24 cellular contexts compared by ENCODE assay signal in genomic region chr17:76947771-76948170, GRCh38.
"Had no signal": no experiment of that assay in that cellular context is flagged by ENCODE, and none has a peak within 500 bp of the region (broad histone marks: within the 10 kb centered on the region; RNA-seq: fewer than 3 reads in every experiment).

No MANE protein-coding gene starts in this region.

- H3K27me3 Mint-ChIP-seq: activated CD4-positive, alpha-beta memory T cell treated with anti-CD3 and anti-CD28 coated beads, Interleukin-2, amount 10 ng/mL, durations not matched to agents 7 days and 5 days; activated CD4-positive, alpha-beta T cell treated with anti-CD3 and anti-CD28 coated beads, Interleukin-2, amount 10 ng/mL, durations not matched to agents 7 days and 5 days; activated naive CD8-positive, alpha-beta T cell had no signal

- H3K4me1 Mint-ChIP-seq: activated CD4-positive, alpha-beta memory T cell treated with anti-CD3 and anti-CD28 coated beads, Interleukin-2, amount 10 ng/mL, durations not matched to agents 7 days and 5 days; activated CD4-positive, alpha-beta T cell treated with anti-CD3 and anti-CD28 coated beads, Interleukin-2, amount 10 ng/mL, durations not matched to agents 7 days and 5 days had no signal

- H3K27me3 ChIP-seq: brain microvascular endothelial cell had no signal

- H3K4me3 ChIP-seq: esophagus muscularis mucosa, gastroesophageal sphincter had no signal

- H3K36me3 ChIP-seq: brain microvascular endothelial cell, esophagus muscularis mucosa, gastroesophageal sphincter had no signal

- H3K9me3 ChIP-seq: esophagus muscularis mucosa, gastroesophageal sphincter had no signal

- H3K4me1 ChIP-seq: esophagus muscularis mucosa, foreskin keratinocyte, gastroesophageal sphincter had no signal

- H3K9me3 Mint-ChIP-seq: activated CD4-positive, alpha-beta memory T cell treated with anti-CD3 and anti-CD28 coated beads, Interleukin-2, amount 10 ng/mL, durations not matched to agents 7 days and 5 days; activated CD4-positive, alpha-beta T cell treated with anti-CD3 and anti-CD28 coated beads, Interleukin-2, amount 10 ng/mL, durations not matched to agents 7 days and 5 days; activated T-cell treated with anti-CD3 and anti-CD28 coated beads, Interleukin-2, amount 50 U/mL, for 72 hours; effector memory CD8-positive, alpha-beta T cell; WTC11 had no signal

- ATAC-seq: activated T-cell treated with anti-CD3 and anti-CD28 coated beads, Interleukin-2, amount 50 U/mL, for 72 hours; effector memory CD8-positive, alpha-beta T cell; foreskin keratinocyte; gastroesophageal sphincter; WTC11 had no signal

- DNase-seq: activated CD4-positive, alpha-beta memory T cell treated with anti-CD3 and anti-CD28 coated beads, Interleukin-2, amount 10 ng/mL, durations not matched to agents 7 days and 5 days; activated CD4-positive, alpha-beta T cell treated with anti-CD3 and anti-CD28 coated beads for 1 hour; activated CD4-positive, alpha-beta T cell treated with anti-CD3 and anti-CD28 coated beads for 4 hours; activated CD4-positive, alpha-beta T cell treated with anti-CD3 and anti-CD28 coated beads, Interleukin-2, amount 10 ng/mL, durations not matched to agents 7 days and 5 days; activated CD4-positive, alpha-beta T cell treated with anti-CD3 and anti-CD28 coated beads, Interleukin-2, amount 50 U/mL, for 4 hours; activated CD8-positive, alpha-beta memory T cell treated with anti-CD3 and anti-CD28 coated beads, Interleukin-2, amount 50 U/mL, for 4 hours; activated gamma-delta T cell treated with Interleukin-2 at 50 U/mL for 16 hours; activated naive CD4-positive, alpha-beta T cell treated with anti-CD3 and anti-CD28 coated beads, Interleukin-2, amount 50 U/mL, for 16 hours; activated naive CD4-positive, alpha-beta T cell treated with Interleukin-2 at 50 U/mL for 16 hours; activated T-cell treated with anti-CD3 and anti-CD28 coated beads, Interleukin-2, amount 50 U/mL, for 1 hour; activated T-cell treated with anti-CD3 and anti-CD28 coated beads, Interleukin-2, amount 50 U/mL, for 72 hours; amniotic stem cell; brain microvascular endothelial cell; cortex of kidney; dermis blood vessel endothelial cell; effector CD4-positive, alpha-beta T cell; effector memory CD8-positive, alpha-beta T cell; erythroblast; foreskin keratinocyte; T-helper 2 cell had no signal

- H3K4me3 Mint-ChIP-seq: activated CD4-positive, alpha-beta memory T cell treated with anti-CD3 and anti-CD28 coated beads, Interleukin-2, amount 10 ng/mL, durations not matched to agents 7 days and 5 days; activated CD4-positive, alpha-beta T cell treated with anti-CD3 and anti-CD28 coated beads, Interleukin-2, amount 10 ng/mL, durations not matched to agents 7 days and 5 days; activated naive CD8-positive, alpha-beta T cell; activated T-cell treated with anti-CD3 and anti-CD28 coated beads, Interleukin-2, amount 50 U/mL, for 72 hours; effector memory CD8-positive, alpha-beta T cell; WTC11 had no signal

- H3K27ac Mint-ChIP-seq: activated CD4-positive, alpha-beta memory T cell treated with anti-CD3 and anti-CD28 coated beads, Interleukin-2, amount 10 ng/mL, durations not matched to agents 7 days and 5 days; activated CD4-positive, alpha-beta T cell treated with anti-CD3 and anti-CD28 coated beads, Interleukin-2, amount 10 ng/mL, durations not matched to agents 7 days and 5 days; activated naive CD8-positive, alpha-beta T cell; activated T-cell treated with anti-CD3 and anti-CD28 coated beads, Interleukin-2, amount 50 U/mL, for 72 hours; effector memory CD8-positive, alpha-beta T cell; WTC11 had no signal

- H3K27ac ChIP-seq: brain microvascular endothelial cell, esophagus muscularis mucosa, foreskin keratinocyte, gastroesophageal sphincter had no signal
